In genomic region chr6:148509152-148509571, GRCh38 we compare ENCODE assay signal across 9 cellular contexts.
DNase-seq lines count a peak whose midpoint lies in the region; ATAC-seq, FAIRE-seq and TF ChIP-seq lines count a peak whose summit lies in the region.
"Had no signal": no experiment of that assay in that cellular context is flagged by ENCODE, and none has a peak within 500 bp of the region (broad histone marks: within the 10 kb centered on the region; RNA-seq: fewer than 3 reads in every experiment).

No MANE protein-coding gene starts in this region.

- FAIRE-seq in pancreas (lab: Jason Lieb, UNC), result no peak

- 65 to 84% methylated on average over 11 of the region's 11 CpGs for WGBS in pancreas, 2 donors

- intact Hi-C loops in pancreas (cut with DNase I), result no loop called here

- H3K27ac ChIP-seq in pancreas, result peak overlapping the region in 2 of 4 donors; percentile 1 to 36
- H3K27ac ChIP-seq: KMS-11 had no signal

- H3K9me3 ChIP-seq in NT2/D1 (ENCODE audit: insufficient read depth, low read length), result no peaks in the 10 kb centered on the region
- H3K9me3 ChIP-seq in pancreas, result no peaks in the 10 kb centered on the region

- no peak for TF ChIP-seq CTCF in pancreas (IDR thresholded peaks at IDR 0.05)

- H3K4me3 ChIP-seq in NT2/D1 (ENCODE audit: insufficient read length, low read depth) (peak overlapping the region; percentile 25), pancreas (peak overlapping the region in 2 of 4 donors; percentile 4 to 26)

- ATAC-seq in pancreas, result peak; percentile 32 to 59 (median 45)

- H3K27me3 ChIP-seq in NT2/D1 (ENCODE audit: insufficient read depth, insufficient read length) (no peaks in the 10 kb centered on the region), pancreas (no peaks in the 10 kb centered on the region)

- H3K4me1 ChIP-seq in NT2/D1 (ENCODE audit: insufficient read depth, insufficient read length) (no peaks in the 10 kb centered on the region), pancreas (peaks cover 0 to 4% (median 0%) of the 10 kb centered on the region in 3 donors)

- H3K36me3 ChIP-seq in NT2/D1 (ENCODE audit: insufficient read depth, insufficient read length, low read length) (no peaks in the 10 kb centered on the region), pancreas (no peaks in the 10 kb centered on the region)

- in situ Hi-C loops in ACHN (cut with HindIII; ENCODE audit: low pct_ligation_motif_present, low pct_unique_long_range_greater_than_20kb, low sequenced_read_pairs), result no loop called here

- H3K9ac ChIP-seq in NT2/D1 (ENCODE audit: insufficient read length, low read depth), result peak overlapping the region; percentile 39
- H3K9ac ChIP-seq: KMS-11 had no signal

- DNase-seq in Ammon's horn (ENCODE audit: low spot score), result peak; percentile 52
- no peak for DNase-seq in NT2/D1 (ENCODE audit: low read depth, low spot score)
- DNase-seq in fibroblast of gingiva (ENCODE audit: low read depth), result peak; percentile 52
- DNase-seq in pancreas, result no peak
- no peak for DNase-seq in mesenteric fat pad (ENCODE audit: low spot score)
- DNase-seq in iPS-NIHi7 (ENCODE audit: extremely low spot score), result no peak
- no peak for DNase-seq in ACHN
- DNase-seq in SKM-1 treated with dmso at 0.1 percent for 144 hours (lab: John Stamatoyannopoulos, UW; ENCODE audit: unreplicated experiment), result no peak

Comparison
In these comparisons a context has a peak if more than half of its experiments do, and no peak if none do; other contexts are left out.
1. DNase-seq: peak in Ammon's horn (single experiment) and fibroblast of gingiva (single experiment); none in NT2/D1 (single experiment), pancreas (0 of 6), mesenteric fat pad (single experiment), iPS-NIHi7 (single experiment), ACHN (single experiment) and SKM-1 treated with dmso at 0.1 percent for 144 hours (single experiment).